8 cellular contexts compared by ENCODE assay signal in genomic region chr1:108708726-108709660, GRCh38. TPM values are rescaled to one million over a fixed set of nuclear protein-coding genes. Genes with fewer than 3 reads are reported as not detected.
DNase-seq lines count a peak whose midpoint lies in the region; ATAC-seq and TF ChIP-seq lines count a peak whose summit lies in the region.

No MANE protein-coding gene starts in this region.

- no peaks in the 10 kb centered on the region for H3K36me3 ChIP-seq in MG63

- H3K4me3 Mint-ChIP-seq in activated T-cell treated with anti-CD3 and anti-CD28 coated beads, Interleukin-2, amount 50 U/mL, for 4 hours, result no peak overlapping the region
- no peak overlapping the region for H3K4me3 Mint-ChIP-seq in natural killer cell

- no peaks in the 10 kb centered on the region for H3K27me3 ChIP-seq in MG63

- H3K9me3 ChIP-seq in MG63, result no peaks in the 10 kb centered on the region

- POLR2A ChIA-PET in GM10248 (lab: Yijun Ruan, JAX), result no interaction called here

- no peaks in the 10 kb centered on the region for H3K27me3 Mint-ChIP-seq in activated T-cell treated with anti-CD3 and anti-CD28 coated beads, Interleukin-2, amount 50 U/mL, for 4 hours (ENCODE audit: low read depth)
- no peaks in the 10 kb centered on the region for H3K27me3 Mint-ChIP-seq in natural killer cell (ENCODE audit: low read depth in 2 of 2)

- CTCF ChIA-PET in GM10248 (lab: Yijun Ruan, JAX), result interaction anchor here (0.8 to 1.7 kb wide), 9 partner anchors 8 to 196 kb away, joined by 3 to 10 read pairs (median 4); partner anchors contain the start of gene PRPF38B

- DNase-seq in GM10248 (ENCODE audit: extremely low spot score) (no peak), MG63 (peak; percentile 31), natural killer cell (peak; percentile 48), substantia nigra (lab: John Stamatoyannopoulos, UW) (no peak), NCI-H524 treated with DMSO at 0.1 percent for 48 hours (lab: John Stamatoyannopoulos, UW) (no peak), NCI-H2029 treated with DMSO at 0.1 percent for 48 hours (lab: John Stamatoyannopoulos, UW) (no peak)
- DNase-seq in activated T-cell treated with anti-CD3 and anti-CD28 coated beads, Interleukin-2, amount 50 U/mL, for 4 hours, result peak; percentile 59

- H3K27ac ChIP-seq in substantia nigra (ENCODE audit: low read depth, low read length, poor library complexity, severe bottlenecking), result no peak overlapping the region

- TF ChIP-seq CTCF in GM10248 (IDR thresholded peaks at IDR 0.05; ENCODE audit: control extremely low read depth, extremely low read depth, low read depth, missing control alignments) (peak; percentile 23), natural killer cell (IDR thresholded peaks at IDR 0.05) (peak; percentile 53)

- H3K4me3 ChIP-seq in MG63, result no peak overlapping the region

- ATAC-seq in activated T-cell treated with anti-CD3 and anti-CD28 coated beads, Interleukin-2, amount 50 U/mL, for 4 hours, result peak; percentile 49 to 62
- ATAC-seq in natural killer cell (peak; percentile 72 to 90 (median 87)), HG03159 (IDR thresholded peaks at IDR 0.05; ENCODE audit: unreplicated experiment) (no peak)

- H3K27ac Mint-ChIP-seq in natural killer cell, result peak overlapping the region in 1 of 2 donors; percentile 35

- peaks cover 25% of the 10 kb centered on the region for H3K4me1 Mint-ChIP-seq in activated T-cell treated with anti-CD3 and anti-CD28 coated beads, Interleukin-2, amount 50 U/mL, for 4 hours (ENCODE audit: low read depth)
- peaks cover 17 to 25% of the 10 kb centered on the region in 2 donors for H3K4me1 Mint-ChIP-seq in natural killer cell

- H3K36me3 Mint-ChIP-seq in activated T-cell treated with anti-CD3 and anti-CD28 coated beads, Interleukin-2, amount 50 U/mL, for 4 hours (ENCODE audit: insufficient read depth), result no peaks in the 10 kb centered on the region
- H3K36me3 Mint-ChIP-seq in natural killer cell, result no peaks in the 10 kb centered on the region

- H3K9me3 Mint-ChIP-seq in activated T-cell treated with anti-CD3 and anti-CD28 coated beads, Interleukin-2, amount 50 U/mL, for 4 hours, result no peaks in the 10 kb centered on the region
- no peaks in the 10 kb centered on the region for H3K9me3 Mint-ChIP-seq in natural killer cell

- intact Hi-C loops in natural killer cell (cut with micrococcal nuclease), result loop anchor here (2.0 to 5.0 kb wide), 2 partner anchors 16 to 197 kb away; partner anchors contain the start of gene PRPF38B

RNA-seq across cellular contexts. Expression of gene FNDC7, which starts 3.7 kb away (rescaled TPM):
- total RNA-seq in MG63 (2014; rRNA removed; shearing (Covaris generic); ENCODE audit: low replicate concordance), result 0.07 and 0.81 TPM in 2 replicates
- total RNA-seq in activated T-cell treated with anti-CD3 and anti-CD28 coated beads, Interleukin-2, amount 50 U/mL, for 4 hours, result not detected
- total RNA-seq in natural killer cell, result under 1 TPM in 2 of 3 donors, not detected in 1; 0.14 to 0.43 TPM

RNA-seq across cellular contexts. Expression of gene PRPF38B, which starts 16.9 kb away (rescaled TPM):
- total RNA-seq in MG63 (2014; rRNA removed; shearing (Covaris generic); ENCODE audit: low replicate concordance), result 20.9 and 31.5 TPM in 2 replicates
- total RNA-seq in activated T-cell treated with anti-CD3 and anti-CD28 coated beads, Interleukin-2, amount 50 U/mL, for 4 hours, result 10 to 100 TPM; 68.9 to 76.7 (median 76.6) TPM
- 100 to 1,000 TPM; 115 to 158 (median 156) TPM for total RNA-seq in natural killer cell

RNA-seq across cellular contexts. Expression of gene STXBP3, which starts 37.5 kb away (rescaled TPM):
- total RNA-seq in MG63 (2014; rRNA removed; shearing (Covaris generic); ENCODE audit: low replicate concordance), result 20.9 and 30.1 TPM in 2 replicates
- 10 to 100 TPM; 26.4 to 30.0 (median 27.8) TPM for total RNA-seq in activated T-cell treated with anti-CD3 and anti-CD28 coated beads, Interleukin-2, amount 50 U/mL, for 4 hours
- total RNA-seq in natural killer cell, result 10 to 100 TPM; 63.1 to 71.4 (median 69.2) TPM

RNA-seq across cellular contexts. Expression of gene HENMT1, which starts 48.1 kb away (rescaled TPM):
- total RNA-seq in MG63 (2014; rRNA removed; shearing (Covaris generic); ENCODE audit: low replicate concordance), result 12.3 and 20.2 TPM in 2 replicates
- 10 to 100 TPM; 11.9 to 12.2 (median 12.0) TPM for total RNA-seq in activated T-cell treated with anti-CD3 and anti-CD28 coated beads, Interleukin-2, amount 50 U/mL, for 4 hours
- total RNA-seq in natural killer cell, result 10 to 100 TPM; 26.9 to 41.5 (median 30.6) TPM

Comparison
In these comparisons a context has a peak if more than half of its experiments do, and no peak if none do; other contexts are left out.
1. DNase-seq: peak in MG63 (single experiment), activated T-cell treated with anti-CD3 and anti-CD28 coated beads, Interleukin-2, amount 50 U/mL, for 4 hours (single experiment) and natural killer cell (single experiment); none in GM10248 (single experiment), substantia nigra (0 of 49), NCI-H524 treated with DMSO at 0.1 percent for 48 hours (single experiment) and NCI-H2029 treated with DMSO at 0.1 percent for 48 hours (single experiment).